Comparison of ENCODE assay signal across 15 cellular contexts in genomic region chr20:52965819-52966218, GRCh38. TPM values are rescaled to one million over a fixed set of nuclear protein-coding genes. Genes with fewer than 3 reads are reported as not detected.
DNase-seq lines count a peak whose midpoint lies in the region; ATAC-seq, FAIRE-seq and TF ChIP-seq lines count a peak whose summit lies in the region.
"Had no signal": no experiment of that assay in that cellular context is flagged by ENCODE, and none has a peak within 500 bp of the region (broad histone marks: within the 10 kb centered on the region; RNA-seq: fewer than 3 reads in every experiment).

No MANE protein-coding gene starts in this region.

- POLR2A ChIA-PET in HepG2 (lab: Yijun Ruan, JAX), result no interaction called here

- H3K27ac ChIP-seq in right lobe of liver (no peak overlapping the region), HepG2 (ENCODE audit: extremely low read length, insufficient read depth, low read length) (no peak overlapping the region), epithelial cell of prostate (peak overlapping the region; percentile 33)
- H3K27ac ChIP-seq: BLaER1 treated with 17β-estradiol and CSF1 and Interleukin-3, amounts not matched to agents 10 nM and 100 nM had no signal

- TF ChIP-seq RAD21 in HepG2 (CRISPR knock-in tag; IDR thresholded peaks at IDR 0.05), result no peak

- CTCF ChIA-PET in HepG2 (lab: Yijun Ruan, JAX; ENCODE audit: low intra/inter-chr PET ratio, low total read pairs), result no interaction called here

- WGBS in right lobe of liver (ENCODE audit: insufficient coverage, low coverage, low lambda C conversion rate, missing lambda C conversion rate), result 56% methylated on average over 2 of the region's 2 CpGs
- WGBS in HepG2 (ENCODE audit: low lambda C conversion rate), result 8% methylated on average over 2 of the region's 2 CpGs

- no TSS peak for BruUV-seq in HepG2 (replicated peaks; lab: Mats Ljungman, UMichigan)

- H3K27me3 ChIP-seq in right lobe of liver (no peaks in the 10 kb centered on the region), HepG2 (ENCODE audit: control insufficient read depth in 1 of 2, insufficient read depth in 2 of 2, low read length in 2 of 2) (peaks cover 0 to 12% of the 10 kb centered on the region in 2 experiments; a peak in 1 of 5 replicates)

- TF ChIP-seq EP300 in HepG2 (IDR thresholded peaks at IDR 0.05; ENCODE audit: low read depth in 2 of 2, low read length in 2 of 2) (no peak), HepG2 (CRISPR knock-in tag; IDR thresholded peaks at IDR 0.05; ENCODE audit: borderline replicate concordance) (no peak)

- H3K4me3 ChIP-seq in right lobe of liver (no peak overlapping the region), HepG2 (replicated peaks in 1 of 3; ENCODE audit: insufficient read depth in 1 of 3, low read depth in 2 of 3, low read length in 3 of 3) (no peak overlapping the region)
- H3K4me3 ChIP-seq: BLaER1 treated with 17β-estradiol and CSF1 and Interleukin-3, amounts not matched to agents 10 nM and 100 nM; GM12878; GM23338; K562 had no signal

- no peaks in the 10 kb centered on the region for H3K79me2 ChIP-seq in HepG2 (ENCODE audit: insufficient read depth, low read length)

- H3K4me2 ChIP-seq in HepG2 (ENCODE audit: low read depth, low read length), result no peak overlapping the region
- H3K4me2 ChIP-seq: BLaER1 treated with 17β-estradiol and CSF1 and Interleukin-3, amounts not matched to agents 10 nM and 100 nM; GM23338 had no signal

- intact Hi-C loops in right lobe of liver (cut with DNase I) (no loop called here), HepG2 (cut with micrococcal nuclease; ENCODE audit: unreplicated experiment) (no loop called here)

- in situ Hi-C loops in HepG2 (cut with HindIII; ENCODE audit: extremely low pct_ligation_motif_present, low pct_unique_long_range_greater_than_20kb), result no loop called here

- H3K9ac ChIP-seq in HepG2 (ENCODE audit: insufficient read depth, low read depth, low read length), result no peak overlapping the region
- H3K9ac ChIP-seq: BLaER1 treated with 17β-estradiol and CSF1 and Interleukin-3, amounts not matched to agents 10 nM and 100 nM had no signal

- ATAC-seq in right lobe of liver (peak in 3 of 4 donors; percentile 36 to 76 (median 39)), HepG2 (no peak), left lobe of liver (peak; percentile 44), HG02759 (IDR thresholded peaks at IDR 0.05; ENCODE audit: unreplicated experiment) (no peak), GM18858 (IDR thresholded peaks at IDR 0.05; ENCODE audit: unreplicated experiment) (no peak)
- ATAC-seq: GM12878, GM23338, K562 had no signal

- no peaks in the 10 kb centered on the region for H3K36me3 ChIP-seq in right lobe of liver
- H3K36me3 ChIP-seq in HepG2 (replicated peaks in 1 of 2; ENCODE audit: control insufficient read depth in 1 of 2, insufficient read depth in 2 of 2, low read length in 2 of 2), result no peaks in the 10 kb centered on the region
- H3K36me3 ChIP-seq: BLaER1 treated with 17β-estradiol and CSF1 and Interleukin-3, amounts not matched to agents 10 nM and 100 nM had no signal

- TF ChIP-seq POLR2A in right lobe of liver (IDR thresholded peaks at IDR 0.05), result no peak
- TF ChIP-seq POLR2A in HepG2 (IDR thresholded peaks at IDR 0.05; ENCODE audit: insufficient read depth in 1 of 2, low read depth in 2 of 2, low read length in 2 of 2), result no peak

- peaks cover 0 to 13% (median 0%) of the 10 kb centered on the region in 4 donors for H3K4me1 ChIP-seq in right lobe of liver
- H3K4me1 ChIP-seq in HepG2 (ENCODE audit: insufficient read depth, low read length), result no peaks in the 10 kb centered on the region

- no peak for FAIRE-seq in HepG2 (lab: Jason Lieb, UNC)
- FAIRE-seq: GM12878, K562 had no signal

- H4K20me1 ChIP-seq in HepG2 (ENCODE audit: insufficient read depth, low read length), result no peaks in the 10 kb centered on the region
- H4K20me1 ChIP-seq: BLaER1 treated with 17β-estradiol and CSF1 and Interleukin-3, amounts not matched to agents 10 nM and 100 nM had no signal

- H2AFZ ChIP-seq in HepG2 (ENCODE audit: low read length), result no peak overlapping the region
- H2AFZ ChIP-seq: GM23338 had no signal

- TF ChIP-seq CTCF in right lobe of liver (IDR thresholded peaks at IDR 0.05), result no peak
- TF ChIP-seq CTCF in HepG2 (CRISPR knock-in tag; IDR thresholded peaks at IDR 0.05), result no peak

- DNase-seq in right lobe of liver (no peak), HepG2 (ENCODE audit: low spot score) (no peak), epithelial cell of prostate (ENCODE audit: low read depth, low spot score) (peak; percentile 24), left lobe of liver (ENCODE audit: low spot score) (no peak), NCI-H748 (lab: John Stamatoyannopoulos, UW; ENCODE audit: unreplicated experiment) (no peak)
- DNase-seq: 8988T; ACHN; CD4-positive, CD25-positive, alpha-beta regulatory T cell; H7 had no signal

- H3K9me3 ChIP-seq in right lobe of liver (no peaks in the 10 kb centered on the region), HepG2 (ENCODE audit: low read length) (no peaks in the 10 kb centered on the region)

TF ChIP-seq in HepG2, 621 proteins besides CTCF, POLR2A, EP300 and RAD21:
- TF ChIP-seq PPARG (CRISPR knock-in tag; conservative IDR thresholded peaks at IDR 0.05) (no peak), ZBTB46 (CRISPR knock-in tag; IDR thresholded peaks at IDR 0.05; ENCODE audit: borderline replicate concordance) (no peak), ZNF839 (CRISPR knock-in tag; IDR thresholded peaks at IDR 0.05; ENCODE audit: borderline replicate concordance) (no peak), ZNF143 (CRISPR knock-in tag; IDR thresholded peaks at IDR 0.05) (no peak), ZNF660 (CRISPR knock-in tag; IDR thresholded peaks at IDR 0.05; ENCODE audit: borderline replicate concordance, low read depth) (no peak), LCORL (IDR thresholded peaks at IDR 0.05) (no peak), LCORL (CRISPR knock-in tag; IDR thresholded peaks at IDR 0.05) (no peak), SNAI1 (CRISPR knock-in tag; IDR thresholded peaks at IDR 0.05; ENCODE audit: borderline replicate concordance) (no peak), NFE2 (CRISPR knock-in tag; IDR thresholded peaks at IDR 0.05) (no peak)

RNA-seq across cellular contexts. Expression of gene TSHZ2, which starts 6.3 kb away (rescaled TPM):
- total RNA-seq in right lobe of liver (10 to 100 TPM; 14.2 to 28.1 (median 21.0) TPM), HepG2 (2016; rRNA removed; fragmentation: Illumina TruSeq; extraction: Trizol) (not detected in 2 replicates), left lobe of liver (19.0 TPM)
- under 0.01 TPM in 1 of 2 replicates, not detected in the other for total RNA-seq in HepG2 (2016; cell fraction: cytosol; rRNA removed; fragmentation: Illumina TruSeq; extraction: Trizol; ENCODE audit: low read depth)
- total RNA-seq in HepG2 (2016; cell fraction: insoluble cytoplasmic fraction; rRNA removed; fragmentation: Illumina TruSeq; extraction: Trizol), result not detected in 2 replicates
- not detected in 2 replicates for total RNA-seq in HepG2 (2016; cell fraction: membrane; rRNA removed; fragmentation: Illumina TruSeq; extraction: Trizol)
- not detected in 2 replicates for total RNA-seq in HepG2 (2016; cell fraction: nucleus; rRNA removed; fragmentation: Illumina TruSeq; extraction: Trizol)
- 0.01 and 0.13 TPM in 2 replicates for polyA plus RNA-seq in HepG2 (2011; rRNA removed)
- polyA plus RNA-seq in HepG2 (2011; cell fraction: cytosol; rRNA removed), result 0.01 and 0.13 TPM in 2 replicates
- polyA plus RNA-seq in HepG2 (2011; cell fraction: nucleus; rRNA removed), result 0.13 and 0.55 TPM in 2 replicates
- 0.21 and 0.42 TPM in 2 replicates for polyA plus RNA-seq in HepG2 (2012)
- polyA plus RNA-seq in HepG2 (2016; cell fraction: cytosol; fragmentation: Illumina TruSeq; extraction: Trizol; ENCODE audit: low read depth), result not detected in 2 replicates
- polyA plus RNA-seq in HepG2 (2016; cell fraction: insoluble cytoplasmic fraction; fragmentation: Illumina TruSeq; extraction: Trizol; ENCODE audit: low read depth), result 0.08 TPM in 1 of 2 replicates, not detected in the other
- not detected in 2 replicates for polyA plus RNA-seq in HepG2 (2016; cell fraction: membrane; fragmentation: Illumina TruSeq; extraction: Trizol; ENCODE audit: low read depth)
- polyA plus RNA-seq in HepG2 (2016; cell fraction: nucleus; fragmentation: Illumina TruSeq; extraction: Trizol; ENCODE audit: insufficient read depth, low read depth), result not detected in 2 replicates
- 0.32 and 3.2 TPM in 2 replicates for polyA minus RNA-seq in HepG2 (2011; rRNA and poly(A)+ RNA removed; ENCODE audit: low replicate concordance)
- polyA minus RNA-seq in HepG2 (2011; cell fraction: cytosol; rRNA and poly(A)+ RNA removed), result 0.18 and 0.30 TPM in 2 replicates
- 0.52 and 1.7 TPM in 2 replicates for polyA minus RNA-seq in HepG2 (2011; cell fraction: nucleus; rRNA and poly(A)+ RNA removed)

Comparison
In these comparisons a context has a peak if more than half of its experiments do, and no peak if none do; other contexts are left out.
1. ATAC-seq: peak in right lobe of liver (3 of 4) and left lobe of liver (single experiment); none in HepG2 (single experiment), HG02759 (single experiment) and GM18858 (single experiment).
2. RNA of gene TSHZ2, which starts 6.3 kb away (total RNA-seq): 14.2 to 28.1 TPM in right lobe of liver and 19.0 TPM in left lobe of liver (single experiment); under 0.01 TPM in HepG2; every median in the first group is over 10 times any median in the second.